In the genomic region with DNA sequence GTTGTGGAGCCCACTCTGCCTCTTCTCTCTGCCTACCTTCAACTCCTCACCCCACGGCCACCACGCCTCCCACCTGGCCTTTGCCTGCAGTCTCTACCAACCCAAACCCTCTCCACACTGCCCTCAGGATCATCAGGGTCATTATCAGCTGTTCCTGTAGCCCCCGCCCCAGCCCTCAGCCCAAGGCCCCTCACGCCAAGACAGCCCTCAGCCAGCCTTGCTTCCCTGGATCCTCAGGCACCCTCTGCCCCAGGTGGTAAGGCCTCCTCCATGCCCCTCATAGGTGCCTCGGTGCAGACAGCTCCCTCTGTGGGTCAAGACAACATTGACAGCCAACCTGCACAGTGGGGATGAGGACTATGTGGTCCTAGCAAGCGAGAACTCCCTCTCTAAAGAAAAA, we compare ENCODE assay signal across 1 cellular context.
TF ChIP-seq lines count a peak whose summit lies in the region.

No MANE protein-coding gene starts in this region.

TF ChIP-seq in A549, 52 proteins besides CTCF, POLR2A, EP300 and RAD21:
- TF ChIP-seq, protein P1, sequence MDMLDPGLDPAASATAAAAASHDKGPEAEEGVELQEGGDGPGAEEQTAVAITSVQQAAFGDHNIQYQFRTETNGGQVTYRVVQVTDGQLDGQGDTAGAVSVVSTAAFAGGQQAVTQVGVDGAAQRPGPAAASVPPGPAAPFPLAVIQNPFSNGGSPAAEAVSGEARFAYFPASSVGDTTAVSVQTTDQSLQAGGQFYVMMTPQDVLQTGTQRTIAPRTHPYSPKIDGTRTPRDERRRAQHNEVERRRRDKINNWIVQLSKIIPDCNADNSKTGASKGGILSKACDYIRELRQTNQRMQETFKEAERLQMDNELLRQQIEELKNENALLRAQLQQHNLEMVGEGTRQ (IDR thresholded peaks at IDR 0.05), result no peak
- TF ChIP-seq ZSCAN20 (CRISPR knock-in tag; IDR thresholded peaks at IDR 0.05) (no peak), RFX5 (IDR thresholded peaks at IDR 0.05) (no peak), EHMT2 (IDR thresholded peaks at IDR 0.05; ENCODE audit: low read depth) (no peak)
- TF ChIP-seq, protein P2, sequence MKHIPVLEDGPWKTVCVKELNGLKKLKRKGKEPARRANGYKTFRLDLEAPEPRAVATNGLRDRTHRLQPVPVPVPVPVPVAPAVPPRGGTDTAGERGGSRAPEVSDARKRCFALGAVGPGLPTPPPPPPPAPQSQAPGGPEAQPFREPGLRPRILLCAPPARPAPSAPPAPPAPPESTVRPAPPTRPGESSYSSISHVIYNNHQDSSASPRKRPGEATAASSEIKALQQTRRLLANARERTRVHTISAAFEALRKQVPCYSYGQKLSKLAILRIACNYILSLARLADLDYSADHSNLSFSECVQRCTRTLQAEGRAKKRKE (CRISPR knock-in tag; IDR thresholded peaks at IDR 0.05; ENCODE audit: low read depth), result no peak
